ENCODE assay signal across 20 cellular contexts in the genomic region with DNA sequence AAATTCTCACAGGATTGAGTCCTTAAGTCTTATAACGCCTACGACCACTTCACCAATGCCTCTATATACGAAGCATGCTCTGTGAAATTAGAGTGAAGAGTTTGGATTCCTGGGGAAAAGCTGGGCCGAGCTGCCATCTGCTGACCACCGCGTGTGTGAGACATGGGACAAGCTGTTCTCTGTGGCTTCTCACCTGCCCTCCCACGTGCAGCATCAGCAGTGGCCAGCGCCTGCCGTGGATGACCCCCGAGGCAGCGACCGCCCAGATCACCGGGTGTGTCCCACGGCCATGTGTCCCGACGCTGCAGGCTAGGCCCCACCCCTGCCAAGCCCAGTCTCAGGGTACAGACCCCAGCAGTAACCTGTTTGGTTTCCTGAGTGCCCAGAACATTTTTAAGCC.
"Had no signal": no experiment of that assay in that cellular context is flagged by ENCODE, and none has a peak within 500 bp of the region (broad histone marks: within the 10 kb centered on the region; RNA-seq: fewer than 3 reads in every experiment).

No MANE protein-coding gene starts in this region.

- H3K9me3 Mint-ChIP-seq: mesothelial cell of epicardium; naive B cell; naive thymus-derived CD8-positive, alpha-beta T cell had no signal

- H3K4me1 Mint-ChIP-seq: mesothelial cell of epicardium had no signal

- H3K9me3 ChIP-seq: esophagus muscularis mucosa, gastroesophageal sphincter, heart left ventricle, left lung, lower lobe of right lung, mucosa of descending colon had no signal

- H3K27ac Mint-ChIP-seq: mesothelial cell of epicardium had no signal

- H3K4me1 ChIP-seq: esophagus muscularis mucosa, foreskin keratinocyte, gastroesophageal sphincter, heart left ventricle, left lung, lower lobe of right lung had no signal

- H3K27me3 ChIP-seq: dorsolateral prefrontal cortex, esophagus muscularis mucosa, foreskin keratinocyte, gastroesophageal sphincter, heart left ventricle, hepatocyte, left lung had no signal

- DNase-seq: dermis blood vessel endothelial cell; effector CD4-positive, alpha-beta T cell; effector memory CD4-positive, alpha-beta T cell; foreskin keratinocyte; heart left ventricle; hypothalamus; left cardiac atrium; left ventricle myocardium superior; lower lobe of right lung; mesenchymal stem cell; mucosa of descending colon; naive B cell; naive thymus-derived CD8-positive, alpha-beta T cell had no signal

- H3K27me3 Mint-ChIP-seq: naive B cell; naive thymus-derived CD8-positive, alpha-beta T cell had no signal

- H3K27ac ChIP-seq: coronary artery, esophagus muscularis mucosa, foreskin keratinocyte, gastroesophageal sphincter, heart left ventricle, hepatocyte, left lung, lower lobe of right lung had no signal

- H3K4me3 Mint-ChIP-seq: mesothelial cell of epicardium; naive thymus-derived CD8-positive, alpha-beta T cell had no signal

- H3K4me3 ChIP-seq: coronary artery, dorsolateral prefrontal cortex, esophagus muscularis mucosa, gastroesophageal sphincter, heart left ventricle, hepatocyte, left lung, lower lobe of right lung, mucosa of descending colon had no signal

- ATAC-seq: foreskin keratinocyte; gastroesophageal sphincter; heart left ventricle; left cardiac atrium; left lung; left ventricle myocardium superior; lower lobe of right lung; mucosa of descending colon; naive thymus-derived CD8-positive, alpha-beta T cell had no signal
